In the genomic region with DNA sequence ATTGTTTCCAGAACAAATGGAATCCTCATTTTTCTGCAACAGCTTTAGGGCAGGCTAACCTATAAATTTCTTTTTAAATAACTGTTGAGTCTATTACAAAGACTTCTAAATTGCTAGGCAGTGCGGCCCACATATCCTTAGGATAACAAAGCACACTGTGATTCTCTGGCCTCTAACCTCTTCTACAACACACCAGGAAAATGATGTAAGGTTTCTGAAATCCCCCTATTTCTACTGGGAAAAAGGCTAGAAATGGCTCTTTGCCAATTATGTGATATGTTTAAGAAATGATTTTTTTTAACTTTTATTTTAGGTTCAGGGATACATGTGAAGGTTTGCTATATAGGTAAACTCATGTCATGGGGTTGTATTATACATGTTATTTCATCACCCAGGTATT, we compare ENCODE assay signal across 23 cellular contexts.
"Had no signal": no experiment of that assay in that cellular context is flagged by ENCODE, and none has a peak within 500 bp of the region (broad histone marks: within the 10 kb centered on the region; RNA-seq: fewer than 3 reads in every experiment).

No MANE protein-coding gene starts in this region.

- H3K27me3 ChIP-seq: esophagus muscularis mucosa, gastrocnemius medialis, heart right ventricle, left lung had no signal

- H3K9me3 Mint-ChIP-seq: central memory CD8-positive, alpha-beta T cell; effector memory CD8-positive, alpha-beta T cell; endodermal cell had no signal

- H3K4me1 Mint-ChIP-seq: central memory CD8-positive, alpha-beta T cell; endodermal cell; mesothelial cell of epicardium had no signal

- H3K9me3 ChIP-seq: gastrocnemius medialis, left lung had no signal

- H3K4me1 ChIP-seq: esophagus muscularis mucosa, gastrocnemius medialis, left lung had no signal

- H3K36me3 ChIP-seq: esophagus muscularis mucosa, gastrocnemius medialis, heart right ventricle, left lung had no signal

- H3K27me3 Mint-ChIP-seq: central memory CD8-positive, alpha-beta T cell had no signal

- H3K27ac ChIP-seq: coronary artery, esophagus muscularis mucosa, gastrocnemius medialis, heart right ventricle, left lung had no signal

- DNase-seq: cerebellar nuclear complex; effector CD8-positive, alpha-beta T cell; effector memory CD8-positive, alpha-beta T cell; endodermal cell; foreskin melanocyte; gastrocnemius medialis; glutamatergic neuron; head of caudate nucleus; heart right ventricle; hippocampal formation; left cardiac atrium; left lung; left ventricle myocardium superior; mesenchymal stem cell had no signal

- H3K36me3 Mint-ChIP-seq: mesothelial cell of epicardium had no signal

- H3K4me3 ChIP-seq: coronary artery, esophagus muscularis mucosa, gastrocnemius medialis, heart right ventricle, left lung, lung had no signal

- FAIRE-seq: colon, endometrium, islet of Langerhans, keratinocyte had no signal

- ATAC-seq: effector memory CD8-positive, alpha-beta T cell; gastrocnemius medialis; heart right ventricle; left cardiac atrium; left lung; left ventricle myocardium superior had no signal

- H3K27ac Mint-ChIP-seq: effector memory CD8-positive, alpha-beta T cell; endodermal cell; mesothelial cell of epicardium had no signal

- H3K4me3 Mint-ChIP-seq: central memory CD8-positive, alpha-beta T cell; effector memory CD8-positive, alpha-beta T cell; endodermal cell; mesothelial cell of epicardium had no signal
